In genomic region chr20:34129518-34130162, GRCh38 we compare ENCODE assay signal across 8 cellular contexts. TPM values are rescaled to one million over a fixed set of nuclear protein-coding genes. Genes with fewer than 3 reads are reported as not detected.
DNase-seq lines count a peak whose midpoint lies in the region; ATAC-seq and TF ChIP-seq lines count a peak whose summit lies in the region.

No MANE protein-coding gene starts in this region.

- peaks cover 12% of the 10 kb centered on the region for H3K4me1 Mint-ChIP-seq in activated CD4-positive, alpha-beta T cell treated with anti-CD3 and anti-CD28 coated beads, Interleukin-2, amount 10 ng/mL, durations not matched to agents 7 days and 5 days

- CTCF ChIA-PET in activated CD4-positive, alpha-beta T cell treated with anti-CD3 and anti-CD28 coated beads, Interleukin-2, amount 10 ng/mL, durations not matched to agents 7 days and 5 days (lab: Charles Lee): interaction anchor here (0.9 to 1.8 kb wide), 10 partner anchors 12 to 338 kb away, joined by 3 to 6 read pairs (median 3); partner anchors contain the start of gene EIF2S2

- H3K4me3 ChIP-seq in duodenal mucosa (ENCODE audit: low read depth in 1 of 2, low read length in 2 of 2): peak overlapping the region; percentile 42 to 43
- H3K4me3 ChIP-seq in lung: no peak overlapping the region

- H3K9me3 Mint-ChIP-seq in activated CD4-positive, alpha-beta T cell treated with anti-CD3 and anti-CD28 coated beads, Interleukin-2, amount 10 ng/mL, durations not matched to agents 7 days and 5 days: no peaks in the 10 kb centered on the region

- peaks cover 24% of the 10 kb centered on the region for H3K27me3 Mint-ChIP-seq in activated CD4-positive, alpha-beta T cell treated with anti-CD3 and anti-CD28 coated beads, Interleukin-2, amount 10 ng/mL, durations not matched to agents 7 days and 5 days

- H3K9ac ChIP-seq in duodenal mucosa (ENCODE audit: low read depth in 1 of 2, low read length in 2 of 2): peak overlapping the region in 1 of 2 donors; percentile 38

- H3K36me3 ChIP-seq in duodenal mucosa (ENCODE audit: control insufficient read depth in 1 of 2, insufficient read depth in 2 of 2, low read length in 2 of 2) (no peaks in the 10 kb centered on the region), lung (ENCODE audit: control insufficient read depth in 2 of 2, insufficient read depth in 2 of 2, low read length in 2 of 2) (no peaks in the 10 kb centered on the region)

- POLR2A ChIA-PET in activated CD4-positive, alpha-beta T cell treated with anti-CD3 and anti-CD28 coated beads, Interleukin-2, amount 10 ng/mL, durations not matched to agents 7 days and 5 days (lab: Charles Lee): no interaction called here

- H3K27me3 ChIP-seq in duodenal mucosa (ENCODE audit: control insufficient read depth in 1 of 2, insufficient read depth in 2 of 2, low read length in 2 of 2) (no peaks in the 10 kb centered on the region), lung (ENCODE audit: control insufficient read depth, insufficient read depth) (no peaks in the 10 kb centered on the region)

- 4% methylated on average over 10 of the region's 10 CpGs for WGBS in lung, 2 donors

- H3K4me3 Mint-ChIP-seq in activated CD4-positive, alpha-beta T cell treated with anti-CD3 and anti-CD28 coated beads, Interleukin-2, amount 10 ng/mL, durations not matched to agents 7 days and 5 days: no peak overlapping the region

- DNase-seq in COLO668 (lab: John Stamatoyannopoulos, UW; ENCODE audit: unreplicated experiment): peak; percentile 70
- peak; percentile 64 for DNase-seq in HS-27A (ENCODE audit: low read depth)
- peak; percentile 7 for DNase-seq in NCI-H774 (lab: John Stamatoyannopoulos, UW)
- peak; percentile 74 for DNase-seq in activated CD4-positive, alpha-beta T cell treated with anti-CD3 and anti-CD28 coated beads, Interleukin-2, amount 10 ng/mL, durations not matched to agents 7 days and 5 days
- peak; percentile 54 for DNase-seq in lung (ENCODE audit: low spot score)
- DNase-seq in stimulated activated CD8-positive, alpha-beta memory T cell treated with anti-CD3 and anti-CD28 coated beads, Interleukin-7, amount 100 ng/mL, for 4 hours (ENCODE audit: low read depth in 2 of 2): peak; percentile 11 to 13

- H3K27ac ChIP-seq in duodenal mucosa (ENCODE audit: low read depth, low read length) (no peak overlapping the region), lung (ENCODE audit: low read depth in 1 of 2, low read length in 1 of 2) (no peak overlapping the region)

- no peak overlapping the region for H3K27ac Mint-ChIP-seq in activated CD4-positive, alpha-beta T cell treated with anti-CD3 and anti-CD28 coated beads, Interleukin-2, amount 10 ng/mL, durations not matched to agents 7 days and 5 days

- no peaks in the 10 kb centered on the region for H3K36me3 Mint-ChIP-seq in activated CD4-positive, alpha-beta T cell treated with anti-CD3 and anti-CD28 coated beads, Interleukin-2, amount 10 ng/mL, durations not matched to agents 7 days and 5 days (ENCODE audit: low read depth)

- ATAC-seq in lung (ENCODE audit: insufficient read depth, low FRiP score): peak; percentile 86
- ATAC-seq in HG02588 (IDR thresholded peaks at IDR 0.05; ENCODE audit: unreplicated experiment): no peak

- TF ChIP-seq CTCF in lung (IDR thresholded peaks at IDR 0.05; ENCODE audit: control extremely low read depth, extremely low read depth): peak; percentile 95

- H3K4me1 ChIP-seq in duodenal mucosa (ENCODE audit: control insufficient read depth in 1 of 2, insufficient read depth in 2 of 2, low read length in 2 of 2) (peaks cover 0 to 5% of the 10 kb centered on the region in 2 donors), lung (ENCODE audit: control insufficient read depth in 2 of 2, insufficient read depth in 2 of 2, low read length in 2 of 2) (no peaks in the 10 kb centered on the region)

- H3K9me3 ChIP-seq in duodenal mucosa (ENCODE audit: control insufficient read depth in 1 of 2, low read length in 2 of 2) (no peaks in the 10 kb centered on the region), lung (ENCODE audit: control insufficient read depth in 2 of 2, insufficient read depth in 1 of 2, low read length in 1 of 2) (no peaks in the 10 kb centered on the region)

RNA-seq across cellular contexts. Expression of gene EIF2S2, which starts 17.6 kb away (rescaled TPM):
- 10 to 100 TPM; 84.7 to 92.9 TPM for total RNA-seq in activated CD4-positive, alpha-beta T cell treated with anti-CD3 and anti-CD28 coated beads, Interleukin-2, amount 10 ng/mL, durations not matched to agents 7 days and 5 days
- 10 to 100 TPM; 48.2 to 55.9 TPM for total RNA-seq in lung
- 10 to 100 TPM; 37.5 to 69.7 TPM for polyA plus RNA-seq in lung

Comparison
In these comparisons a context has a peak if more than half of its experiments do, and no peak if none do; other contexts are left out.
1. DNase-seq: peak in every context shown above with its lines; median percentile 74 in activated CD4-positive, alpha-beta T cell treated with anti-CD3 and anti-CD28 coated beads, Interleukin-2, amount 10 ng/mL, durations not matched to agents 7 days and 5 days; 70 in COLO668; 64 in HS-27A; 54 in lung; 12 in stimulated activated CD8-positive, alpha-beta memory T cell treated with anti-CD3 and anti-CD28 coated beads, Interleukin-7, amount 100 ng/mL, for 4 hours; 7 in NCI-H774.